In genomic region chr16:87955302-87956168, GRCh38 we compare ENCODE assay signal across 10 cellular contexts. TPM values are rescaled to one million over a fixed set of nuclear protein-coding genes. Genes with fewer than 3 reads are reported as not detected.
DNase-seq lines count a peak whose midpoint lies in the region; ATAC-seq and TF ChIP-seq lines count a peak whose summit lies in the region.
"Had no signal": no experiment of that assay in that cellular context is flagged by ENCODE, and none has a peak within 500 bp of the region (broad histone marks: within the 10 kb centered on the region; RNA-seq: fewer than 3 reads in every experiment).

No MANE protein-coding gene starts in this region.

- 79 to 81% methylated on average over 20 of the region's 20 CpGs for WGBS in heart right ventricle, 2 donors

- TF ChIP-seq CTCF in activated CD8-positive, alpha-beta T cell treated with anti-CD3 and anti-CD28 coated beads for 36 hours (IDR thresholded peaks at IDR 0.05): no peak
- no peak for TF ChIP-seq CTCF in heart right ventricle (IDR thresholded peaks at IDR 0.05)
- TF ChIP-seq CTCF in GM10266 (IDR thresholded peaks at IDR 0.05; ENCODE audit: control insufficient read depth, insufficient read depth, low read depth, missing control alignments): no peak

- peaks cover 9 to 67% (median 54%) of the 10 kb centered on the region in 9 donors for H3K4me1 ChIP-seq in heart right ventricle

- H3K27me3 Mint-ChIP-seq in activated CD8-positive, alpha-beta T cell treated with anti-CD3 and anti-CD28 coated beads for 36 hours: no peaks in the 10 kb centered on the region
- H3K27me3 Mint-ChIP-seq in stimulated activated naive B cell treated with anti-CD40 and anti-IgM and Interleukin-4, amounts not matched to agents 10 μg/mL and 1 μg/mL and 100 μg/mL, for 72 hours: no peaks in the 10 kb centered on the region

- H3K27ac Mint-ChIP-seq in activated CD8-positive, alpha-beta T cell treated with anti-CD3 and anti-CD28 coated beads for 36 hours: peak overlapping the region; percentile 99
- H3K27ac Mint-ChIP-seq in stimulated activated naive B cell treated with anti-CD40 and anti-IgM and Interleukin-4, amounts not matched to agents 10 μg/mL and 1 μg/mL and 100 μg/mL, for 72 hours: peak overlapping the region; percentile 99

- H3K4me1 Mint-ChIP-seq in activated CD8-positive, alpha-beta T cell treated with anti-CD3 and anti-CD28 coated beads for 36 hours (ENCODE audit: low read depth): peaks cover 79% of the 10 kb centered on the region
- H3K4me1 Mint-ChIP-seq in stimulated activated naive B cell treated with anti-CD40 and anti-IgM and Interleukin-4, amounts not matched to agents 10 μg/mL and 1 μg/mL and 100 μg/mL, for 72 hours: peaks cover 69 to 86% of the 10 kb centered on the region in 2 donors

- no peak for ATAC-seq in activated CD8-positive, alpha-beta T cell treated with anti-CD3 and anti-CD28 coated beads for 36 hours
- ATAC-seq in heart right ventricle: no peak
- no peak for ATAC-seq in stimulated activated naive B cell treated with anti-CD40 and anti-IgM and Interleukin-4, amounts not matched to agents 10 μg/mL and 1 μg/mL and 100 μg/mL, for 72 hours (replicated peaks)

- peaks cover 0 to 24% (median 0%) of the 10 kb centered on the region in 9 donors for H3K36me3 ChIP-seq in heart right ventricle

- H3K9me3 Mint-ChIP-seq in activated CD8-positive, alpha-beta T cell treated with anti-CD3 and anti-CD28 coated beads for 36 hours: no peaks in the 10 kb centered on the region
- no peaks in the 10 kb centered on the region for H3K9me3 Mint-ChIP-seq in stimulated activated naive B cell treated with anti-CD40 and anti-IgM and Interleukin-4, amounts not matched to agents 10 μg/mL and 1 μg/mL and 100 μg/mL, for 72 hours

- DNase-seq in activated CD4-positive, alpha-beta T cell treated with anti-CD3 and anti-CD28 coated beads for 48 hours: peak; percentile 30
- DNase-seq in activated CD4-positive, alpha-beta T cell treated with anti-CD3 and anti-CD28 coated beads for 1 hour: no peak
- DNase-seq in activated CD8-positive, alpha-beta T cell treated with anti-CD3 and anti-CD28 coated beads for 36 hours: peak; percentile 35
- no peak for DNase-seq in heart right ventricle
- DNase-seq in stimulated activated naive B cell treated with anti-CD40 and anti-IgM and Interleukin-4, amounts not matched to agents 10 μg/mL and 1 μg/mL and 100 μg/mL, for 72 hours: no peak
- no peak for DNase-seq in GM19240 (ENCODE audit: insufficient read length, low spot score)
- no peak for DNase-seq in NCI-H82 (lab: John Stamatoyannopoulos, UW)
- DNase-seq in GM10266 (ENCODE audit: extremely low spot score): no peak
- DNase-seq: foreskin melanocyte, NCI-H748 treated with DMSO at 0.1 percent for 48 hours had no signal

- peaks cover 43% of the 10 kb centered on the region for H3K36me3 Mint-ChIP-seq in activated CD8-positive, alpha-beta T cell treated with anti-CD3 and anti-CD28 coated beads for 36 hours (ENCODE audit: low read depth)
- H3K36me3 Mint-ChIP-seq in stimulated activated naive B cell treated with anti-CD40 and anti-IgM and Interleukin-4, amounts not matched to agents 10 μg/mL and 1 μg/mL and 100 μg/mL, for 72 hours: peaks cover 27 to 47% of the 10 kb centered on the region in 2 donors

- peak overlapping the region in 8 of 10 donors; percentile 15 to 100 (median 58) for H3K27ac ChIP-seq in heart right ventricle

- intact Hi-C loops in activated CD8-positive, alpha-beta T cell treated with anti-CD3 and anti-CD28 coated beads for 36 hours (cut with micrococcal nuclease): no loop called here
- intact Hi-C loops in heart right ventricle (cut with DNase I): no loop called here

- POLR2A ChIA-PET in activated CD8-positive, alpha-beta T cell treated with anti-CD3 and anti-CD28 coated beads for 36 hours (lab: Charles Lee): interaction anchor here (1.6 to 2.1 kb wide), 2 partner anchors 8 to 176 kb away, joined by 6 read pairs; no protein-coding TSS in a partner anchor

- CTCF ChIA-PET in activated CD8-positive, alpha-beta T cell treated with anti-CD3 and anti-CD28 coated beads for 36 hours (lab: Charles Lee): interaction anchor here (0.8 to 2.6 kb wide), 5 partner anchors 11 to 187 kb away, joined by 3 to 6 read pairs (median 4); no protein-coding TSS in a partner anchor

- no peaks in the 10 kb centered on the region for H3K9me3 ChIP-seq in heart right ventricle

- peak overlapping the region in 2 of 10 donors; percentile 25 to 34 for H3K4me3 ChIP-seq in heart right ventricle

- H3K4me3 Mint-ChIP-seq in activated CD8-positive, alpha-beta T cell treated with anti-CD3 and anti-CD28 coated beads for 36 hours: peak overlapping the region; percentile 86
- H3K4me3 Mint-ChIP-seq in stimulated activated naive B cell treated with anti-CD40 and anti-IgM and Interleukin-4, amounts not matched to agents 10 μg/mL and 1 μg/mL and 100 μg/mL, for 72 hours: peak overlapping the region; percentile 89 to 92

- H3K27me3 ChIP-seq in heart right ventricle: no peaks in the 10 kb centered on the region

RNA-seq across cellular contexts. Expression of gene BANP, which starts 4.3 kb away (rescaled TPM):
- 10 to 100 TPM; 32.1 to 36.1 TPM for total RNA-seq in activated CD8-positive, alpha-beta T cell treated with anti-CD3 and anti-CD28 coated beads for 36 hours
- 10 to 100 TPM in 9 of 10 donors, 1 to 10 TPM in 1; 9.3 to 20.4 (median 14.3) TPM for total RNA-seq in heart right ventricle
- polyA plus RNA-seq in heart right ventricle: 10 to 100 TPM in 1 of 2 donors, 1 to 10 TPM in 1; 6.1 to 11.3 TPM

RNA-seq across cellular contexts. Expression of gene CA5A, which starts 19.2 kb away (rescaled TPM):
- total RNA-seq in activated CD8-positive, alpha-beta T cell treated with anti-CD3 and anti-CD28 coated beads for 36 hours: not detected
- under 1 TPM in 4 of 10 donors, not detected in 6; 0.15 to 0.65 (median 0.27) TPM for total RNA-seq in heart right ventricle
- under 1 TPM in 1 of 2 donors, not detected in 1; 0.29 TPM for polyA plus RNA-seq in heart right ventricle

Comparison
In these comparisons a context has a peak if more than half of its experiments do, and no peak if none do; other contexts are left out.
1. DNase-seq: peak in activated CD4-positive, alpha-beta T cell treated with anti-CD3 and anti-CD28 coated beads for 48 hours (single experiment) and activated CD8-positive, alpha-beta T cell treated with anti-CD3 and anti-CD28 coated beads for 36 hours (single experiment); none in activated CD4-positive, alpha-beta T cell treated with anti-CD3 and anti-CD28 coated beads for 1 hour (single experiment), heart right ventricle (0 of 2), stimulated activated naive B cell treated with anti-CD40 and anti-IgM and Interleukin-4, amounts not matched to agents 10 μg/mL and 1 μg/mL and 100 μg/mL, for 72 hours (single experiment), GM19240 (single experiment), NCI-H82 (single experiment) and GM10266 (single experiment).